ENCODE assay signal across 9 cellular contexts in the genomic region with DNA sequence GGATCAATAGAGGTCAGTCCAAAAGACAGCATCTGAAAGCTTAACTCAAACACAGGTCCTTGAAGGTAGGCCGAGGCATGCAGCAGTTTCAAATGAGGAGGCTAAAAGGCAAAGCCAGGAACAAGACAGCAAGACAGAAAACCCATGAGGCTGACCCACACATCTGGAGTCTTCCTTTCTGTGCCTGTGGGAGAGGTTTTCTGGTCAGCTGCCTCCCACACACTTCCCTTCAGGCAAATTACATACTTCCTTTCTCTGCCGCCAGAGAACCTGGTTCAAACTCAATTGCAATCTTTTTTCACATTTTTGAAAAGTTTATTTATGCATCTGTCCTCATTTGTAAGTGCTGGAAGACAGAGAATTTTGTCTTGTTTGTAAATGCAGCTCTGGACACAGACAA. TPM values are rescaled to one million over a fixed set of nuclear protein-coding genes. Genes with fewer than 3 reads are reported as not detected.
DNase-seq lines count a peak whose midpoint lies in the region; ATAC-seq and TF ChIP-seq lines count a peak whose summit lies in the region.
"Had no signal": no experiment of that assay in that cellular context is flagged by ENCODE, and none has a peak within 500 bp of the region (broad histone marks: within the 10 kb centered on the region; RNA-seq: fewer than 3 reads in every experiment).

No MANE protein-coding gene starts in this region.

- H3K9me3 ChIP-seq in subcutaneous abdominal adipose tissue (ENCODE audit: control insufficient read depth in 5 of 5, low read length in 5 of 5): no peaks in the 10 kb centered on the region

- no peak for TF ChIP-seq CTCF in GM12864 (IDR thresholded peaks at IDR 0.05; ENCODE audit: low read depth, low read length, missing control alignments)
- TF ChIP-seq CTCF in epithelial cell of esophagus (IDR thresholded peaks at IDR 0.05; ENCODE audit: insufficient read depth, low read depth, low read length, missing control alignments): no peak

- H3K27me3 ChIP-seq in subcutaneous abdominal adipose tissue (ENCODE audit: control insufficient read depth in 5 of 5, insufficient read depth in 4 of 5, low read length in 5 of 5): no peaks in the 10 kb centered on the region

- peaks cover 0 to 2% (median 0%) of the 10 kb centered on the region in 5 donors for H3K36me3 ChIP-seq in subcutaneous abdominal adipose tissue (ENCODE audit: control insufficient read depth in 5 of 5, insufficient read depth in 5 of 5, low read length in 5 of 5)

- peak; percentile 90 for ATAC-seq in GM21619 (IDR thresholded peaks at IDR 0.05; ENCODE audit: unreplicated experiment)

- peak overlapping the region in 1 of 5 donors; percentile 10 for H3K9ac ChIP-seq in subcutaneous abdominal adipose tissue (ENCODE audit: low read length in 5 of 5)

- H3K4me1 ChIP-seq in subcutaneous abdominal adipose tissue (ENCODE audit: control insufficient read depth in 5 of 5, insufficient read depth in 5 of 5, low read length in 5 of 5): peaks cover 0 to 21% (median 21%) of the 10 kb centered on the region in 5 donors

- peak overlapping the region; percentile 27 for H3K27ac ChIP-seq in subcutaneous abdominal adipose tissue (ENCODE audit: low read depth, low read length)

- DNase-seq in GM12864 (ENCODE audit: low read depth): peak; percentile 57
- DNase-seq in M059J (ENCODE audit: low read depth): peak; percentile 70
- peak; percentile 50 for DNase-seq in epithelial cell of esophagus (ENCODE audit: low read depth)
- DNase-seq in NCI-H2029 treated with DMSO at 0.1 percent for 48 hours (lab: John Stamatoyannopoulos, UW): no peak
- DNase-seq in DMS79 (lab: John Stamatoyannopoulos, UW): no peak
- no peak for DNase-seq in HUDEP-2 (lab: John Stamatoyannopoulos, UW; ENCODE audit: unreplicated experiment in 76 of 76)

- no peak overlapping the region for H3K4me3 ChIP-seq in GM12864 (ENCODE audit: low read depth, low read length)
- no peak overlapping the region for H3K4me3 ChIP-seq in epithelial cell of esophagus (ENCODE audit: low read length)
- no peak overlapping the region for H3K4me3 ChIP-seq in subcutaneous abdominal adipose tissue (ENCODE audit: low read depth in 1 of 5, low read length in 5 of 5)

RNA-seq across cellular contexts. Expression of a gene that starts 29.8 kb away (rescaled TPM):
- total RNA-seq in M059J (2014; rRNA removed; shearing (Covaris generic)): not detected in 2 replicates
- total RNA-seq: kidney epithelial cell had no signal

Comparison
In these comparisons a context has a peak if more than half of its experiments do, and no peak if none do; other contexts are left out.
1. DNase-seq: peak in GM12864 (single experiment), M059J (single experiment) and epithelial cell of esophagus (single experiment); none in NCI-H2029 treated with DMSO at 0.1 percent for 48 hours (single experiment), DMS79 (single experiment) and HUDEP-2 (0 of 76).